Comparison of ENCODE assay signal across 22 cellular contexts in genomic region chr4:184641022-184641421, GRCh38. TPM values are rescaled to one million over a fixed set of nuclear protein-coding genes. Genes with fewer than 3 reads are reported as not detected.
DNase-seq lines count a peak whose midpoint lies in the region; ATAC-seq, FAIRE-seq and TF ChIP-seq lines count a peak whose summit lies in the region.
"Had no signal": no experiment of that assay in that cellular context is flagged by ENCODE, and none has a peak within 500 bp of the region (broad histone marks: within the 10 kb centered on the region; RNA-seq: fewer than 3 reads in every experiment).

No MANE protein-coding gene starts in this region.

- peaks cover 24% of the 10 kb centered on the region for H3K36me3 ChIP-seq in CD8-positive, alpha-beta T cell (ENCODE audit: insufficient read depth, low read length)
- H3K36me3 ChIP-seq: ovary had no signal

- H3K4me3 ChIP-seq in CD8-positive, alpha-beta T cell (ENCODE audit: low read depth, low read length), result no peak overlapping the region
- H3K4me3 ChIP-seq: heart right ventricle, lower lobe of right lung, ovary, right lobe of liver had no signal

- no peaks in the 10 kb centered on the region for H3K9me3 Mint-ChIP-seq in CD8-positive, alpha-beta T cell
- H3K9me3 Mint-ChIP-seq: activated T-cell treated with anti-CD3 and anti-CD28 coated beads, Interleukin-2, amount 50 U/mL, for 24 hours; CD14-positive monocyte; IgD-negative memory B cell; stimulated activated naive CD8-positive, alpha-beta T cell treated with anti-CD3 and anti-CD28 coated beads, Interleukin-15, amount 100 ng/mL, for 72 hours had no signal

- peaks cover 75% of the 10 kb centered on the region for H3K36me3 Mint-ChIP-seq in CD8-positive, alpha-beta T cell

- intact Hi-C loops in CD8-positive, alpha-beta T cell (cut with DNase I, micrococcal nuclease), result loop anchor here (2.0 to 10.0 kb wide), 5 partner anchors 158 to 1554 kb away; partner anchors contain the start of genes CYP4V2 (in 1 of the 2), RWDD4 (in 1 of the 2), SLC25A4 (in 1 of the 2) and TRAPPC11 (in 1 of the 2)

- DNase-seq in CD8-positive, alpha-beta T cell, result no peak
- DNase-seq in GM19239 (ENCODE audit: insufficient read length, low spot score) (no peak), SHP77 (lab: John Stamatoyannopoulos, UW) (no peak), DMS53 (lab: John Stamatoyannopoulos, UW) (no peak), COR-L47 (lab: John Stamatoyannopoulos, UW) (no peak)
- DNase-seq: activated CD4-positive, alpha-beta T cell treated with anti-CD3 and anti-CD28 coated beads, Interleukin-2, amount 50 U/mL, for 48 hours; activated T-cell treated with anti-CD3 and anti-CD28 coated beads, Interleukin-2, amount 50 U/mL, for 24 hours; heart right ventricle; lower lobe of right lung; NCI-H2107; NCI-H69; ovary; right lobe of liver; SIG-M5; stimulated activated naive CD8-positive, alpha-beta T cell treated with anti-CD3 and anti-CD28 coated beads, Interleukin-15, amount 100 ng/mL, for 72 hours had no signal

- no peak for TF ChIP-seq CTCF in CD8-positive, alpha-beta T cell (IDR thresholded peaks at IDR 0.05)

- ATAC-seq in CD8-positive, alpha-beta T cell, result no peak
- ATAC-seq in HG02642 (IDR thresholded peaks at IDR 0.05; ENCODE audit: poor library complexity, unreplicated experiment) (peak; percentile 46), HG03460 (IDR thresholded peaks at IDR 0.05; ENCODE audit: unreplicated experiment) (peak; percentile 81), GM21576 (IDR thresholded peaks at IDR 0.05; ENCODE audit: unreplicated experiment) (no peak)
- ATAC-seq: heart right ventricle; lower lobe of right lung; right lobe of liver; stimulated activated naive CD8-positive, alpha-beta T cell treated with anti-CD3 and anti-CD28 coated beads, Interleukin-15, amount 100 ng/mL, for 72 hours had no signal

- peaks cover 26% of the 10 kb centered on the region for H3K4me1 ChIP-seq in CD8-positive, alpha-beta T cell (ENCODE audit: insufficient read depth, low read length)

- POLR2A ChIA-PET in CD8-positive, alpha-beta T cell (lab: Charles Lee), result no interaction called here

- H3K27me3 Mint-ChIP-seq in CD8-positive, alpha-beta T cell (ENCODE audit: low read depth), result no peaks in the 10 kb centered on the region
- H3K27me3 Mint-ChIP-seq: activated naive CD8-positive, alpha-beta T cell; activated T-cell treated with anti-CD3 and anti-CD28 coated beads, Interleukin-2, amount 50 U/mL, for 24 hours; IgD-negative memory B cell; stimulated activated naive CD8-positive, alpha-beta T cell treated with anti-CD3 and anti-CD28 coated beads, Interleukin-15, amount 100 ng/mL, for 72 hours had no signal

- H3K27ac Mint-ChIP-seq in CD8-positive, alpha-beta T cell, result peak overlapping the region; percentile 4
- H3K27ac Mint-ChIP-seq: activated naive CD8-positive, alpha-beta T cell; stimulated activated naive CD8-positive, alpha-beta T cell treated with anti-CD3 and anti-CD28 coated beads, Interleukin-15, amount 100 ng/mL, for 72 hours had no signal

- no peak overlapping the region for H3K4me3 Mint-ChIP-seq in CD8-positive, alpha-beta T cell
- H3K4me3 Mint-ChIP-seq: activated naive CD8-positive, alpha-beta T cell; activated T-cell treated with anti-CD3 and anti-CD28 coated beads, Interleukin-2, amount 50 U/mL, for 24 hours; CD14-positive monocyte; IgD-negative memory B cell had no signal

- H3K27me3 ChIP-seq in CD8-positive, alpha-beta T cell (ENCODE audit: insufficient read depth, low read length), result no peaks in the 10 kb centered on the region
- H3K27me3 ChIP-seq: heart right ventricle, ovary, right lobe of liver had no signal

- H3K4me1 Mint-ChIP-seq in CD8-positive, alpha-beta T cell (ENCODE audit: low read depth), result peaks cover 63% of the 10 kb centered on the region

- CTCF ChIA-PET in CD8-positive, alpha-beta T cell (lab: Charles Lee), result no interaction called here

- peak; percentile 84 for FAIRE-seq in GM19239 (lab: Jason Lieb, UNC)
- FAIRE-seq: H54 had no signal

- H3K27ac ChIP-seq in CD8-positive, alpha-beta T cell (ENCODE audit: low read depth, low read length), result no peak overlapping the region
- H3K27ac ChIP-seq: heart right ventricle, lower lobe of right lung, ovary, right lobe of liver had no signal

- no peaks in the 10 kb centered on the region for H3K9me3 ChIP-seq in CD8-positive, alpha-beta T cell (ENCODE audit: low read length)
- H3K9me3 ChIP-seq: heart right ventricle, lower lobe of right lung, ovary, right lobe of liver had no signal

RNA-seq across cellular contexts. Expression of gene CASP3, which starts 8.2 kb away (rescaled TPM):
- 10 to 100 TPM; 14.4 to 15.7 TPM for total RNA-seq in CD8-positive, alpha-beta T cell

RNA-seq across cellular contexts. Expression of gene PRIMPOL, which starts 8.5 kb away (rescaled TPM):
- total RNA-seq in CD8-positive, alpha-beta T cell, result 1 to 10 TPM; 6.0 to 7.3 TPM

Comparison
In these comparisons a context has a peak if more than half of its experiments do, and no peak if none do; other contexts are left out.
1. ATAC-seq: peak in HG02642 (single experiment) and HG03460 (single experiment); none in CD8-positive, alpha-beta T cell (single experiment) and GM21576 (single experiment).